In genomic region chr12:116024769-116025168, GRCh38 we compare ENCODE assay signal across 27 cellular contexts.
"Had no signal": no experiment of that assay in that cellular context is flagged by ENCODE, and none has a peak within 500 bp of the region (broad histone marks: within the 10 kb centered on the region; RNA-seq: fewer than 3 reads in every experiment).

No MANE protein-coding gene starts in this region.

- H3K4me1 ChIP-seq: colonic mucosa, esophagus squamous epithelium, lower lobe of right lung had no signal

- H3K4me3 Mint-ChIP-seq: dendritic cell treated with granulocyte-macrophage colony-stimulating factor and Interleukin-4, amounts not matched to agents 40 ng/mL and 50 ng/mL, for 4 days; effector memory CD8-positive, alpha-beta T cell; endodermal cell; immature natural killer cell; mesothelial cell of epicardium; naive B cell had no signal

- H3K4me2 ChIP-seq: hepatocyte had no signal

- H3K4me3 ChIP-seq: colonic mucosa, esophagus squamous epithelium, gastrocnemius medialis, hepatocyte, left lung, lower lobe of right lung, mucosa of descending colon had no signal

- ATAC-seq: effector memory CD8-positive, alpha-beta T cell; esophagus mucosa; gastrocnemius medialis; left lung; lower lobe of right lung; mucosa of descending colon had no signal

- H3K9me3 ChIP-seq: colonic mucosa, esophagus squamous epithelium, gastrocnemius medialis, left lung, lower lobe of right lung, mucosa of descending colon had no signal

- H3K27ac ChIP-seq: colonic mucosa, epithelial cell of prostate, esophagus squamous epithelium, gastrocnemius medialis, hepatocyte, left lung, lower lobe of right lung had no signal

- H3K27me3 Mint-ChIP-seq: dendritic cell treated with granulocyte-macrophage colony-stimulating factor and Interleukin-4, amounts not matched to agents 40 ng/mL and 50 ng/mL, for 4 days; effector memory CD8-positive, alpha-beta T cell; naive B cell had no signal

- H3K36me3 Mint-ChIP-seq: mesothelial cell of epicardium, naive B cell had no signal

- H3K4me1 Mint-ChIP-seq: mesothelial cell of epicardium had no signal

- H3K27me3 ChIP-seq: colonic mucosa, esophagus squamous epithelium, gastrocnemius medialis, hepatocyte, left lung had no signal

- DNase-seq: cerebellar nuclear complex; colonic mucosa; cortex of kidney; effector CD8-positive, alpha-beta T cell; effector memory CD8-positive, alpha-beta T cell; endodermal cell; erythroblast; esophagus squamous epithelium; foreskin fibroblast; foreskin melanocyte; gastrocnemius medialis; glutamatergic neuron; head of caudate nucleus; hypothalamus; immature natural killer cell; islet precursor cell; kidney; kidney glomerular epithelial cell; left lung; lower lobe of right lung; mucosa of descending colon; naive B cell had no signal

- H3K27ac Mint-ChIP-seq: dendritic cell treated with granulocyte-macrophage colony-stimulating factor and Interleukin-4, amounts not matched to agents 40 ng/mL and 50 ng/mL, for 4 days; effector memory CD8-positive, alpha-beta T cell; endodermal cell; immature natural killer cell; mesothelial cell of epicardium had no signal

- H3K36me3 ChIP-seq: colonic mucosa, gastrocnemius medialis, left lung had no signal

- H3K9me3 Mint-ChIP-seq: dendritic cell treated with granulocyte-macrophage colony-stimulating factor and Interleukin-4, amounts not matched to agents 40 ng/mL and 50 ng/mL, for 4 days; effector memory CD8-positive, alpha-beta T cell; endodermal cell; immature natural killer cell; mesothelial cell of epicardium; naive B cell had no signal
